9 cellular contexts compared by ENCODE assay signal in the genomic region with DNA sequence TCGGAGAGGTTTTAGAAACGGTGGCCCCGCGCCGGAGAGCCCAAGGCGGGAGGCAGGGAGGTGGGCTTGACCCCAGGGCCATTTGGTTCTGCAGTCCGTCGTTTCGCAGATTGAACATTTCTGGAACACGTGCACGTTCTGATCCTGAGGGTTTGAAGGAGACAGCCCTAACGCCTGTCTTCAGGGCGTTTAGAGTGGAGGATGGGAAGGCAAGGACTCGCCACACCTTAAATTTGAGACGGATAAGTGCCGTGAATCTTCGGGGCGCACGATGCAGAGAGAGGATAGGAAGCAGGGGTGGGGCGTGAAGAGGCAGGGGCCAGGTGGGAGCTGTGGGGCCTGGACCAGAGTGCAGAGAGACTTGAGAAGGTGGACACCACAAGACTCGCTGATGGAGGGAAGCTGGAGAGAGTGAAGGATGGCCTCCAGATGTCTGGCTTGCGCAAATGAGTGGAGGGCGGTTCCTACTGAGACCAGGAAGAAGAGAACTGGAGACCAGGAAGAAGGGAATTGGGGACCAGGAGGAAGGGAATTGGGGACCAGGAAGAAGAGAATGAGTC. TPM values are rescaled to one million over a fixed set of nuclear protein-coding genes. Genes with fewer than 3 reads are reported as not detected.
A peak's percentile ranks its signal among the peaks of the same experiment; 100 is the strongest.
DNase-seq lines count a peak whose midpoint lies in the region; ATAC-seq and TF ChIP-seq lines count a peak whose summit lies in the region.
"Had no signal": no experiment of that assay in that cellular context is flagged by ENCODE, and none has a peak within 500 bp of the region (broad histone marks: within the 10 kb centered on the region; RNA-seq: fewer than 3 reads in every experiment).

No MANE protein-coding gene starts in this region.

- DNase-seq in T-helper 1 cell (no peak), hepatocyte (ENCODE audit: low spot score) (no peak), spleen (peak; percentile 64), NCI-H524 (lab: John Stamatoyannopoulos, UW) (no peak), SW480 (ENCODE audit: low spot score) (no peak)
- DNase-seq in activated CD8-positive, alpha-beta T cell treated with anti-CD3 and anti-CD28 coated beads for 36 hours: no peak

- H3K4me3 ChIP-seq in hepatocyte (no peak overlapping the region), spleen (peak overlapping the region; percentile 40 to 95 (median 72))

- H3K79me2 ChIP-seq in hepatocyte: peaks cover 38% of the 10 kb centered on the region

- H3K36me3 Mint-ChIP-seq in T-helper 1 cell treated with Interleukin-12 subunit alpha and Interleukin-12 subunit beta and Interleukin-4 antibody, amounts not matched to agents 30 μg/mL and 1 μg/mL, for 36 hours (ENCODE audit: low read depth): peaks cover 5% of the 10 kb centered on the region
- peaks cover 17% of the 10 kb centered on the region for H3K36me3 Mint-ChIP-seq in activated CD8-positive, alpha-beta T cell treated with anti-CD3 and anti-CD28 coated beads for 36 hours (ENCODE audit: low read depth)

- intact Hi-C loops in activated CD8-positive, alpha-beta T cell treated with anti-CD3 and anti-CD28 coated beads for 36 hours (cut with micrococcal nuclease): no loop called here
- intact Hi-C loops in spleen (cut with DNase I; ENCODE audit: low total_unique reads): no loop called here

- no peaks in the 10 kb centered on the region for H3K9me2 ChIP-seq in hepatocyte (replicated peaks; ENCODE audit: insufficient read depth)

- 90% methylated on average over 22 of the region's 23 CpGs for WGBS in hepatocyte (ENCODE audit: low lambda C conversion rate, missing lambda C conversion rate)
- WGBS in spleen, 5 donors: 63 to 83% (median 63%) methylated on average over 18 to 23 of the region's 23 CpGs

- H3K4me1 Mint-ChIP-seq in T-helper 1 cell treated with Interleukin-12 subunit alpha and Interleukin-12 subunit beta and Interleukin-4 antibody, amounts not matched to agents 30 μg/mL and 1 μg/mL, for 36 hours (ENCODE audit: low read depth): peaks cover 26% of the 10 kb centered on the region
- H3K4me1 Mint-ChIP-seq in activated CD8-positive, alpha-beta T cell treated with anti-CD3 and anti-CD28 coated beads for 36 hours (ENCODE audit: low read depth): peaks cover 44% of the 10 kb centered on the region

- POLR2A ChIA-PET in activated CD8-positive, alpha-beta T cell treated with anti-CD3 and anti-CD28 coated beads for 36 hours (lab: Charles Lee): interaction anchor here (1.6 kb wide), 1 partner anchor 31 kb away, joined by 5 read pairs; no protein-coding TSS in a partner anchor

- H3K27ac ChIP-seq in hepatocyte (no peak overlapping the region), spleen (peak overlapping the region in 1 of 8 donors; percentile 87)

- no peaks in the 10 kb centered on the region for H3K36me3 ChIP-seq in hepatocyte (replicated peaks; ENCODE audit: insufficient read depth, low read depth)
- peaks cover 0 to 7% (median 0%) of the 10 kb centered on the region in 6 donors for H3K36me3 ChIP-seq in spleen

- H3K4me1 ChIP-seq in hepatocyte (ENCODE audit: insufficient read depth): peaks cover 22% of the 10 kb centered on the region
- peaks cover 14 to 44% (median 40%) of the 10 kb centered on the region in 6 donors for H3K4me1 ChIP-seq in spleen

- no peaks in the 10 kb centered on the region for H3K9me3 ChIP-seq in hepatocyte (ENCODE audit: low read depth)
- no peaks in the 10 kb centered on the region for H3K9me3 ChIP-seq in spleen

- H3K9me3 Mint-ChIP-seq in T-helper 1 cell treated with Interleukin-12 subunit alpha and Interleukin-12 subunit beta and Interleukin-4 antibody, amounts not matched to agents 30 μg/mL and 1 μg/mL, for 36 hours: no peaks in the 10 kb centered on the region
- peaks cover 1% of the 10 kb centered on the region for H3K9me3 Mint-ChIP-seq in activated CD8-positive, alpha-beta T cell treated with anti-CD3 and anti-CD28 coated beads for 36 hours

- peak overlapping the region; percentile 82 for H3K4me3 Mint-ChIP-seq in T-helper 1 cell treated with Interleukin-12 subunit alpha and Interleukin-12 subunit beta and Interleukin-4 antibody, amounts not matched to agents 30 μg/mL and 1 μg/mL, for 36 hours
- peak overlapping the region; percentile 78 for H3K4me3 Mint-ChIP-seq in activated CD8-positive, alpha-beta T cell treated with anti-CD3 and anti-CD28 coated beads for 36 hours

- H2AFZ ChIP-seq in hepatocyte: peak overlapping the region; percentile 95

- no peak overlapping the region for H3K27ac Mint-ChIP-seq in T-helper 1 cell treated with Interleukin-12 subunit alpha and Interleukin-12 subunit beta and Interleukin-4 antibody, amounts not matched to agents 30 μg/mL and 1 μg/mL, for 36 hours
- H3K27ac Mint-ChIP-seq in activated CD8-positive, alpha-beta T cell treated with anti-CD3 and anti-CD28 coated beads for 36 hours: peak overlapping the region; percentile 70

- peak overlapping the region; percentile 73 for H3K4me2 ChIP-seq in hepatocyte

- ATAC-seq in activated CD8-positive, alpha-beta T cell treated with anti-CD3 and anti-CD28 coated beads for 36 hours: no peak
- ATAC-seq in HG03196 (IDR thresholded peaks at IDR 0.05; ENCODE audit: unreplicated experiment): no peak

- H4K20me1 ChIP-seq in hepatocyte (ENCODE audit: insufficient read depth, poor library complexity, severe bottlenecking): peaks cover 35% of the 10 kb centered on the region

- no peak for TF ChIP-seq POLR2A in spleen (IDR thresholded peaks at IDR 0.05)

- H3K27me3 Mint-ChIP-seq in T-helper 1 cell treated with Interleukin-12 subunit alpha and Interleukin-12 subunit beta and Interleukin-4 antibody, amounts not matched to agents 30 μg/mL and 1 μg/mL, for 36 hours (ENCODE audit: low read depth): peaks cover 13% of the 10 kb centered on the region
- peaks cover 11% of the 10 kb centered on the region for H3K27me3 Mint-ChIP-seq in activated CD8-positive, alpha-beta T cell treated with anti-CD3 and anti-CD28 coated beads for 36 hours

- no peaks in the 10 kb centered on the region for H3K27me3 ChIP-seq in hepatocyte
- H3K27me3 ChIP-seq in spleen (replicated peaks in 1 of 7): peaks cover 0 to 11% (median 0%) of the 10 kb centered on the region in 7 donors

- CTCF ChIA-PET in activated CD8-positive, alpha-beta T cell treated with anti-CD3 and anti-CD28 coated beads for 36 hours (lab: Charles Lee): no interaction called here

- TF ChIP-seq CTCF in activated CD8-positive, alpha-beta T cell treated with anti-CD3 and anti-CD28 coated beads for 36 hours (IDR thresholded peaks at IDR 0.05): no peak
- TF ChIP-seq CTCF in hepatocyte (IDR thresholded peaks at IDR 0.05; ENCODE audit: poor library complexity) (no peak), spleen (IDR thresholded peaks at IDR 0.05 in 8 of 11, conservative IDR thresholded peaks at IDR 0.05 in 3 of 11) (no peak)

RNA-seq across cellular contexts. Expression of gene MIER2, which starts 0.8 kb away (rescaled TPM):
- 10 to 100 TPM; 20.0 to 20.4 TPM for total RNA-seq in activated CD8-positive, alpha-beta T cell treated with anti-CD3 and anti-CD28 coated beads for 36 hours
- total RNA-seq in hepatocyte (8.4 and 9.9 TPM in 2 replicates), spleen (10 to 100 TPM; 26.8 to 66.5 (median 30.1) TPM)
- polyA plus RNA-seq in hepatocyte (46.6 and 47.3 TPM in 2 replicates), spleen (10 to 100 TPM; 19.2 to 47.2 (median 31.3) TPM)

RNA-seq across cellular contexts. Expression of gene PLPP2, which starts 54.2 kb away (rescaled TPM):
- under 1 TPM in 1 of 2 experiments, not detected in 1; 0.36 TPM for total RNA-seq in activated CD8-positive, alpha-beta T cell treated with anti-CD3 and anti-CD28 coated beads for 36 hours
- 9.9 TPM in 2 replicates for total RNA-seq in hepatocyte
- 17.7 and 20.2 TPM in 2 replicates for polyA plus RNA-seq in hepatocyte
- total RNA-seq in spleen: 10 to 100 TPM in 1 of 7 donors, 1 to 10 TPM in 6; 1.8 to 27.7 (median 4.7) TPM
- 1 to 10 TPM; 1.2 to 6.2 (median 2.3) TPM for polyA plus RNA-seq in spleen
- total RNA-seq: activated CD8-positive, alpha-beta memory T cell treated with anti-CD3 and anti-CD28 coated beads for 36 hours had no signal
